Comparison of ENCODE assay signal across 1 cellular context in genomic region chr19:33355535-33355934, GRCh38.
TF ChIP-seq lines count a peak whose summit lies in the region.

No MANE protein-coding gene starts in this region.

TF ChIP-seq in HepG2, 621 proteins besides CTCF, POLR2A, EP300 and RAD21:
- TF ChIP-seq, protein P1, sequence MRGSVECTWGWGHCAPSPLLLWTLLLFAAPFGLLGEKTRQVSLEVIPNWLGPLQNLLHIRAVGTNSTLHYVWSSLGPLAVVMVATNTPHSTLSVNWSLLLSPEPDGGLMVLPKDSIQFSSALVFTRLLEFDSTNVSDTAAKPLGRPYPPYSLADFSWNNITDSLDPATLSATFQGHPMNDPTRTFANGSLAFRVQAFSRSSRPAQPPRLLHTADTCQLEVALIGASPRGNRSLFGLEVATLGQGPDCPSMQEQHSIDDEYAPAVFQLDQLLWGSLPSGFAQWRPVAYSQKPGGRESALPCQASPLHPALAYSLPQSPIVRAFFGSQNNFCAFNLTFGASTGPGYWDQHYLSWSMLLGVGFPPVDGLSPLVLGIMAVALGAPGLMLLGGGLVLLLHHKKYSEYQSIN (CRISPR knock-in tag; IDR thresholded peaks at IDR 0.05; ENCODE audit: borderline replicate concordance) = no peak
- TF ChIP-seq SUZ12 (IDR thresholded peaks at IDR 0.05; ENCODE audit: low read depth, low read length) = no peak
- TF ChIP-seq ZNF317 (CRISPR knock-in tag; IDR thresholded peaks at IDR 0.05) = peak; percentile 98
- TF ChIP-seq ZFP41 (CRISPR knock-in tag; IDR thresholded peaks at IDR 0.05; ENCODE audit: borderline replicate concordance) = no peak
TF ChIP-seq in HepG2: peak in this region for 1.
